In genomic region chr16:9338510-9338909, GRCh38 we compare ENCODE assay signal across 23 cellular contexts.
"Had no signal": no experiment of that assay in that cellular context is flagged by ENCODE, and none has a peak within 500 bp of the region (broad histone marks: within the 10 kb centered on the region; RNA-seq: fewer than 3 reads in every experiment).

No MANE protein-coding gene starts in this region.

- H3K27ac ChIP-seq: neural progenitor cell, ovary, parathyroid adenoma, psoas muscle, right lobe of liver, sigmoid colon, stomach, tibial nerve, upper lobe of left lung, uterus had no signal

- H3K4me3 ChIP-seq: neural progenitor cell, ovary, psoas muscle, right lobe of liver, sigmoid colon, stomach, tibial nerve, upper lobe of left lung, uterus had no signal

- FAIRE-seq: small intestine had no signal

- H3K4me1 ChIP-seq: parathyroid adenoma, psoas muscle, right lobe of liver, tibial nerve, uterus had no signal

- DNase-seq: naive thymus-derived CD4-positive, alpha-beta T cell; natural killer cell; occipital lobe; ovary; posterior cingulate gyrus; psoas muscle; right cardiac atrium; right lobe of liver; sigmoid colon; small intestine; stimulated activated CD4-positive, alpha-beta T cell treated with anti-CD3 and anti-CD28 coated beads, Interleukin-15, amount 100 ng/mL, for 24 hours; stimulated activated CD4-positive, alpha-beta T cell treated with anti-CD3 and anti-CD28 coated beads, Interleukin-2, amount 100 ng/mL, for 24 hours; stimulated activated CD4-positive, alpha-beta T cell treated with anti-CD3 and anti-CD28 coated beads, Interleukin-2, amount 100 ng/mL, for 48 hours; stimulated activated CD4-positive, alpha-beta T cell treated with anti-CD3 and anti-CD28 coated beads, Interleukin-4, amount 100 ng/mL, for 24 hours; stimulated activated naive B cell treated with anti-CD40 and anti-IgM and Interleukin-4, amounts not matched to agents 10 μg/mL and 1 μg/mL and 100 μg/mL, for 72 hours; stimulated activated naive CD4-positive, alpha-beta T cell treated with Interleukin-2 at 50 U/mL for 16 hours; stomach; trophoblast cell; upper lobe of left lung; uterus had no signal

- H3K36me3 ChIP-seq: neural progenitor cell, ovary, right lobe of liver, sigmoid colon, stomach, tibial nerve, upper lobe of left lung, uterus had no signal

- H3K9me3 ChIP-seq: ovary, psoas muscle, right lobe of liver, sigmoid colon, stomach, tibial nerve, upper lobe of left lung, uterus had no signal

- H3K27me3 ChIP-seq: neural progenitor cell, ovary, right lobe of liver, sigmoid colon, stomach, tibial nerve, upper lobe of left lung, uterus had no signal
